Comparison of ENCODE assay signal across 9 cellular contexts in the genomic region with DNA sequence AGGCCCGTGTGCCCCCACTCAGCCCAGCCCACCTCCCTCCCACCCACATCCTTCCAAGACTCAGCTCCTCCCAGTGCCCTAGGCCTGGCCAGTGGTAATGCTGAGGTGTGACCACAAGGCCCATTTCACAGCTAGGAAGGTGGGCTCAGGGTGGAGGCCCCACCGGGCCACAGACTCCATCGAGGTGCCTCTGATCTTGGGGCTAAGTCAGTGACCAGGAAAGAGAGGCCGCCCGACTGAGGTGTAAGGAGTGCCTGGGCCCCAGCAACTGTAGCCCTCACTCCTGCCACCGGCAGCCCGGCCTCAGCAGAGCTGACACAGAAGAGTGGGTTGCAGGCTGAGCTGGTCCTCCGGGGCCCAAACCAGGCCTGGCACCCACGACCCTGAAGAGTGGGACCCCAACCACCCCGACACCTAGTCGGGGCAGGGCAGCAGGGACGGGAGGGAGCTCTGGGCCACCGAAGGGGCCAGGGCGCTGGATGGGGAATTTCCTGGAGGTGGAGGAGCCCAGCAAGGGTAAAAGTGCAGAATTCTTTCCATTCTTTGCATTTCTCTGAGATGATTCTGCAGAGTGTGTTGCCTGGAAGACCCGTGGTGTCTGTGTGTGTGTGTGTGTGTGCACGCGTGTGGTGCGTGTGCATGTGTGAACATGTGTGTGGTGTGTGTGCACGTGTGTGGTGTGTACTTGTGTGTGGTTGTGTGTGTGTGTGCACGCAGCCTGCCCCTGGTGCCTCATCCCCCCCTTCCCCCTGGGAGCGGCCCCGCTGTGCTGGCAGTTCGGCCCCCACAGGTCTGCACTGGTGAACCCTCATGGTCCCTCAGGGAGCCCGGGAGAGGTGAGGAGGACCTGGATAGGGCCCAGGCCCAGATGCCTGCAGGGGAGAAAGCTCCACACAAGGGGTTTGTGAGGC. TPM values are rescaled to one million over a fixed set of nuclear protein-coding genes. Genes with fewer than 3 reads are reported as not detected.
A peak's percentile ranks its signal among the peaks of the same experiment; 100 is the strongest.
DNase-seq lines count a peak whose midpoint lies in the region; ATAC-seq and TF ChIP-seq lines count a peak whose summit lies in the region.
"Had no signal": no experiment of that assay in that cellular context is flagged by ENCODE, and none has a peak within 500 bp of the region (broad histone marks: within the 10 kb centered on the region; RNA-seq: fewer than 3 reads in every experiment).

No MANE protein-coding gene starts in this region.

- H3K9me3 Mint-ChIP-seq in activated T-helper 2 cell treated with anti-CD3 and anti-CD28 coated beads, Interferon-gamma antibody, Interleukin-2, Interleukin-4, amounts not matched to agents 10 μg/mL and 5 μg/mL and 100 μg/mL, durations not matched to agents 14 hours and 24 hours and 36 hours = no peaks in the 10 kb centered on the region
- H3K9me3 Mint-ChIP-seq in activated CD8-positive, alpha-beta memory T cell treated with anti-CD3 and anti-CD28 coated beads, Interleukin-2, amount 10 ng/mL, durations not matched to agents 7 days and 5 days (ENCODE audit: low read depth) = no peaks in the 10 kb centered on the region
- H3K9me3 Mint-ChIP-seq: naive B cell had no signal

- no peaks in the 10 kb centered on the region for H3F3A ChIP-seq in PC-3 (ENCODE audit: low read length, unreplicated experiment)

- CTCF ChIA-PET in BJ (lab: Yijun Ruan, JAX) = interaction anchor here (0.8 to 1.4 kb wide), 4 partner anchors 8 to 35 kb away, joined by 3 read pairs; no protein-coding TSS in a partner anchor
- CTCF ChIA-PET in PC-3 (lab: Charles Lee) = interaction anchor here (0.6 kb wide), 1 partner anchor 19 kb away, joined by 14 read pairs; no protein-coding TSS in a partner anchor
- CTCF ChIA-PET in activated CD8-positive, alpha-beta memory T cell treated with anti-CD3 and anti-CD28 coated beads, Interleukin-2, amount 10 ng/mL, durations not matched to agents 7 days and 5 days (lab: Charles Lee) = no interaction called here

- H3K36me3 ChIP-seq in BJ (ENCODE audit: control insufficient read depth, insufficient read depth, low read length) (no peaks in the 10 kb centered on the region), PC-3 (ENCODE audit: low read depth, low read length) (no peaks in the 10 kb centered on the region), esophagus squamous epithelium (no peaks in the 10 kb centered on the region), osteoblast (ENCODE audit: insufficient read depth, low read length) (no peaks in the 10 kb centered on the region)

- POLR2A ChIA-PET in BJ (lab: Charles Lee) (interaction anchor here (0.7 kb wide), 1 partner anchor 16 kb away, joined by 3 read pairs; no protein-coding TSS in a partner anchor), PC-3 (lab: Charles Lee; ENCODE audit: unreplicated experiment) (no interaction called here)

- BruUV-seq in PC-3 (replicated peaks; lab: Mats Ljungman, UMichigan) = no TSS peak

- H3K79me2 ChIP-seq in PC-3 (ENCODE audit: low read length) (no peaks in the 10 kb centered on the region), osteoblast (ENCODE audit: insufficient read depth, low read length) (no peaks in the 10 kb centered on the region)

- no peaks in the 10 kb centered on the region for H3K27me3 Mint-ChIP-seq in activated T-helper 2 cell treated with anti-CD3 and anti-CD28 coated beads, Interferon-gamma antibody, Interleukin-2, Interleukin-4, amounts not matched to agents 10 μg/mL and 5 μg/mL and 100 μg/mL, durations not matched to agents 14 hours and 24 hours and 36 hours (ENCODE audit: low read depth)
- H3K27me3 Mint-ChIP-seq in activated CD8-positive, alpha-beta memory T cell treated with anti-CD3 and anti-CD28 coated beads, Interleukin-2, amount 10 ng/mL, durations not matched to agents 7 days and 5 days = no peaks in the 10 kb centered on the region
- H3K27me3 Mint-ChIP-seq: naive B cell had no signal

- H3K4me1 ChIP-seq in PC-3 (ENCODE audit: insufficient read depth, low read length) (peaks cover 42% of the 10 kb centered on the region), esophagus squamous epithelium (peaks cover 63 to 96% (median 68%) of the 10 kb centered on the region in 3 donors), osteoblast (ENCODE audit: insufficient read depth, low read length) (peaks cover 15% of the 10 kb centered on the region)

- H3K27ac ChIP-seq in PC-3 (ENCODE audit: low read length) (peak overlapping the region; percentile 82), esophagus squamous epithelium (peak overlapping the region; percentile 87 to 94 (median 91)), osteoblast (ENCODE audit: low read depth, low read length) (no peak overlapping the region)

- H3K4me3 ChIP-seq in BJ (ENCODE audit: low read depth, low read length) (no peak overlapping the region), PC-3 (ENCODE audit: low read length) (no peak overlapping the region), esophagus squamous epithelium (no peak overlapping the region), osteoblast (ENCODE audit: insufficient read depth, low read length) (no peak overlapping the region)

- no peak for DNase-seq in BJ (ENCODE audit: low read depth)
- peak; percentile 36 for DNase-seq in PC-3
- no peak for DNase-seq in esophagus squamous epithelium (lab: John Stamatoyannopoulos, UW)
- DNase-seq in osteoblast (ENCODE audit: insufficient read length, low spot score, missing footprints) = peak; percentile 98
- DNase-seq in activated T-helper 2 cell treated with anti-CD3 and anti-CD28 coated beads, Interferon-gamma antibody, Interleukin-2, Interleukin-4, amounts not matched to agents 10 μg/mL and 5 μg/mL and 100 μg/mL, durations not matched to agents 14 hours and 24 hours and 36 hours (ENCODE audit: low spot score) = no peak
- DNase-seq in activated CD8-positive, alpha-beta memory T cell treated with anti-CD3 and anti-CD28 coated beads, Interleukin-2, amount 10 ng/mL, durations not matched to agents 7 days and 5 days = no peak

- H3K9me3 ChIP-seq in PC-3 (ENCODE audit: low read length) (no peaks in the 10 kb centered on the region), esophagus squamous epithelium (no peaks in the 10 kb centered on the region), osteoblast (ENCODE audit: low read depth, low read length) (no peaks in the 10 kb centered on the region)

- no peaks in the 10 kb centered on the region for H3K9me2 ChIP-seq in PC-3 (replicated peaks; ENCODE audit: low read length)

- peak overlapping the region; percentile 37; the same call in 1 of the 2 replicates for H3K4me2 ChIP-seq in PC-3 (ENCODE audit: low read length)
- no peak overlapping the region for H3K4me2 ChIP-seq in osteoblast (ENCODE audit: insufficient read depth, low read length)

- WGBS in esophagus squamous epithelium, 2 donors = 36 to 37% methylated on average over 9 to 13 of the region's 24 CpGs

- TF ChIP-seq POLR2A in esophagus squamous epithelium (IDR thresholded peaks at IDR 0.05) = no peak

- intact Hi-C loops in PC-3 (cut with micrococcal nuclease) (no loop called here), esophagus squamous epithelium (cut with DNase I) (no loop called here)
- intact Hi-C loops in activated T-helper 2 cell treated with anti-CD3 and anti-CD28 coated beads, Interferon-gamma antibody, Interleukin-2, Interleukin-4, amounts not matched to agents 10 μg/mL and 5 μg/mL and 100 μg/mL, durations not matched to agents 14 hours and 24 hours and 36 hours (cut with micrococcal nuclease) = no loop called here

- no peak overlapping the region for H3K4me3 Mint-ChIP-seq in activated T-helper 2 cell treated with anti-CD3 and anti-CD28 coated beads, Interferon-gamma antibody, Interleukin-2, Interleukin-4, amounts not matched to agents 10 μg/mL and 5 μg/mL and 100 μg/mL, durations not matched to agents 14 hours and 24 hours and 36 hours (ENCODE audit: low read depth)
- H3K4me3 Mint-ChIP-seq in activated CD8-positive, alpha-beta memory T cell treated with anti-CD3 and anti-CD28 coated beads, Interleukin-2, amount 10 ng/mL, durations not matched to agents 7 days and 5 days = no peak overlapping the region
- H3K4me3 Mint-ChIP-seq: naive B cell had no signal

- H3K36me3 Mint-ChIP-seq in activated T-helper 2 cell treated with anti-CD3 and anti-CD28 coated beads, Interferon-gamma antibody, Interleukin-2, Interleukin-4, amounts not matched to agents 10 μg/mL and 5 μg/mL and 100 μg/mL, durations not matched to agents 14 hours and 24 hours and 36 hours (ENCODE audit: low read depth) = no peaks in the 10 kb centered on the region
- no peaks in the 10 kb centered on the region for H3K36me3 Mint-ChIP-seq in activated CD8-positive, alpha-beta memory T cell treated with anti-CD3 and anti-CD28 coated beads, Interleukin-2, amount 10 ng/mL, durations not matched to agents 7 days and 5 days
- H3K36me3 Mint-ChIP-seq: naive B cell had no signal

- H4K20me1 ChIP-seq in PC-3 (ENCODE audit: low read length) (no peaks in the 10 kb centered on the region), osteoblast (ENCODE audit: insufficient read depth, low read length) (no peaks in the 10 kb centered on the region)

- ATAC-seq in PC-3 = no peak
- no peak for ATAC-seq in activated CD8-positive, alpha-beta memory T cell treated with anti-CD3 and anti-CD28 coated beads, Interleukin-2, amount 10 ng/mL, durations not matched to agents 7 days and 5 days
- ATAC-seq in GM18909 (IDR thresholded peaks at IDR 0.05; ENCODE audit: poor library complexity, unreplicated experiment) = no peak
- no peak for ATAC-seq in GM19035 (IDR thresholded peaks at IDR 0.05; ENCODE audit: unreplicated experiment)

- H2AFZ ChIP-seq in PC-3 (ENCODE audit: low read length) (no peak overlapping the region), osteoblast (ENCODE audit: low read length) (peak overlapping the region; percentile 51)

- 0 out of 2 replicates have a peak, but pooled peaks have one; percentile 4 for TF ChIP-seq CTCF in BJ (IDR thresholded peaks at IDR 0.05; ENCODE audit: insufficient read depth, low read depth, low read length)
- TF ChIP-seq CTCF in PC-3 (conservative IDR thresholded peaks at IDR 0.05; ENCODE audit: low read depth, low read length) = no peak
- TF ChIP-seq CTCF in esophagus squamous epithelium (IDR thresholded peaks at IDR 0.05) = no peak
- no peak for TF ChIP-seq CTCF in osteoblast (IDR thresholded peaks at IDR 0.05; ENCODE audit: extremely low read depth, low read depth, low read length)

- no peak overlapping the region for H3K27ac Mint-ChIP-seq in activated T-helper 2 cell treated with anti-CD3 and anti-CD28 coated beads, Interferon-gamma antibody, Interleukin-2, Interleukin-4, amounts not matched to agents 10 μg/mL and 5 μg/mL and 100 μg/mL, durations not matched to agents 14 hours and 24 hours and 36 hours
- H3K27ac Mint-ChIP-seq in activated CD8-positive, alpha-beta memory T cell treated with anti-CD3 and anti-CD28 coated beads, Interleukin-2, amount 10 ng/mL, durations not matched to agents 7 days and 5 days = no peak overlapping the region

- H3K27me3 ChIP-seq in BJ (ENCODE audit: control insufficient read depth, insufficient read depth, low read length) (no peaks in the 10 kb centered on the region), PC-3 (ENCODE audit: low read length) (no peaks in the 10 kb centered on the region), esophagus squamous epithelium (no peaks in the 10 kb centered on the region), osteoblast (ENCODE audit: insufficient read depth, low read length) (no peaks in the 10 kb centered on the region)

- no peaks in the 10 kb centered on the region for H3K4me1 Mint-ChIP-seq in activated T-helper 2 cell treated with anti-CD3 and anti-CD28 coated beads, Interferon-gamma antibody, Interleukin-2, Interleukin-4, amounts not matched to agents 10 μg/mL and 5 μg/mL and 100 μg/mL, durations not matched to agents 14 hours and 24 hours and 36 hours (ENCODE audit: low read depth)
- no peaks in the 10 kb centered on the region for H3K4me1 Mint-ChIP-seq in activated CD8-positive, alpha-beta memory T cell treated with anti-CD3 and anti-CD28 coated beads, Interleukin-2, amount 10 ng/mL, durations not matched to agents 7 days and 5 days

- peak overlapping the region; percentile 58 for H3K9ac ChIP-seq in PC-3 (ENCODE audit: low read length)

RNA-seq across cellular contexts. Expression of a gene that starts 8.3 kb away (rescaled TPM):
- polyA plus RNA-seq in BJ (2011; rRNA removed) = 5.8 and 8.3 TPM in 2 replicates
- polyA minus RNA-seq in BJ (2011; rRNA and poly(A)+ RNA removed) = 2.2 and 2.5 TPM in 2 replicates
- 61.7 and 72.8 TPM in 2 replicates for total RNA-seq in PC-3 (2014; rRNA removed)
- total RNA-seq in esophagus squamous epithelium = 10 to 100 TPM; 43.8 to 75.7 (median 52.1) TPM
- total RNA-seq in osteoblast = 14.4 and 19.9 TPM in 2 replicates
- 215 TPM in 2 replicates for total RNA-seq in activated T-helper 2 cell treated with anti-CD3 and anti-CD28 coated beads, Interferon-gamma antibody, Interleukin-2, Interleukin-4, amounts not matched to agents 10 μg/mL and 5 μg/mL and 100 μg/mL, durations not matched to agents 14 hours and 24 hours and 36 hours
- total RNA-seq in activated CD8-positive, alpha-beta memory T cell treated with anti-CD3 and anti-CD28 coated beads, Interleukin-2, amount 10 ng/mL, durations not matched to agents 7 days and 5 days = 10 to 100 TPM; 53.4 to 79.7 TPM

RNA-seq across cellular contexts. Expression of a gene that starts 33.8 kb away (rescaled TPM):
- polyA plus RNA-seq in BJ (2011; rRNA removed) = 41.0 and 54.1 TPM in 2 replicates
- 9.6 and 10.0 TPM in 2 replicates for polyA minus RNA-seq in BJ (2011; rRNA and poly(A)+ RNA removed)
- total RNA-seq in PC-3 (2014; rRNA removed) (71.3 and 85.6 TPM in 2 replicates), esophagus squamous epithelium (10 to 100 TPM; 22.7 to 45.7 (median 35.5) TPM), osteoblast (28.0 and 31.1 TPM in 2 replicates)
- total RNA-seq in activated T-helper 2 cell treated with anti-CD3 and anti-CD28 coated beads, Interferon-gamma antibody, Interleukin-2, Interleukin-4, amounts not matched to agents 10 μg/mL and 5 μg/mL and 100 μg/mL, durations not matched to agents 14 hours and 24 hours and 36 hours = 49.9 and 52.9 TPM in 2 replicates
- 10 to 100 TPM; 43.9 to 51.2 TPM for total RNA-seq in activated CD8-positive, alpha-beta memory T cell treated with anti-CD3 and anti-CD28 coated beads, Interleukin-2, amount 10 ng/mL, durations not matched to agents 7 days and 5 days

RNA-seq across cellular contexts. Expression of a gene that starts 34.0 kb away (rescaled TPM):
- polyA plus RNA-seq in BJ (2011; rRNA removed) = 5.5 and 7.9 TPM in 2 replicates
- 4.5 and 5.3 TPM in 2 replicates for polyA minus RNA-seq in BJ (2011; rRNA and poly(A)+ RNA removed)
- 10.7 and 12.1 TPM in 2 replicates for total RNA-seq in PC-3 (2014; rRNA removed)
- total RNA-seq in esophagus squamous epithelium = 10 to 100 TPM; 12.8 to 16.6 (median 13.0) TPM
- 18.8 and 20.0 TPM in 2 replicates for total RNA-seq in osteoblast
- total RNA-seq in activated T-helper 2 cell treated with anti-CD3 and anti-CD28 coated beads, Interferon-gamma antibody, Interleukin-2, Interleukin-4, amounts not matched to agents 10 μg/mL and 5 μg/mL and 100 μg/mL, durations not matched to agents 14 hours and 24 hours and 36 hours = 15.5 and 16.5 TPM in 2 replicates
- 10 to 100 TPM; 16.8 to 18.8 TPM for total RNA-seq in activated CD8-positive, alpha-beta memory T cell treated with anti-CD3 and anti-CD28 coated beads, Interleukin-2, amount 10 ng/mL, durations not matched to agents 7 days and 5 days

Comparison
In these comparisons a context has a peak if more than half of its experiments do, and no peak if none do; other contexts are left out.
1. DNase-seq: peak in PC-3 (single experiment) and osteoblast (single experiment); none in BJ (single experiment), esophagus squamous epithelium (single experiment), activated T-helper 2 cell treated with anti-CD3 and anti-CD28 coated beads, Interferon-gamma antibody, Interleukin-2, Interleukin-4, amounts not matched to agents 10 μg/mL and 5 μg/mL and 100 μg/mL, durations not matched to agents 14 hours and 24 hours and 36 hours (single experiment) and activated CD8-positive, alpha-beta memory T cell treated with anti-CD3 and anti-CD28 coated beads, Interleukin-2, amount 10 ng/mL, durations not matched to agents 7 days and 5 days (single experiment).